In the genomic region with DNA sequence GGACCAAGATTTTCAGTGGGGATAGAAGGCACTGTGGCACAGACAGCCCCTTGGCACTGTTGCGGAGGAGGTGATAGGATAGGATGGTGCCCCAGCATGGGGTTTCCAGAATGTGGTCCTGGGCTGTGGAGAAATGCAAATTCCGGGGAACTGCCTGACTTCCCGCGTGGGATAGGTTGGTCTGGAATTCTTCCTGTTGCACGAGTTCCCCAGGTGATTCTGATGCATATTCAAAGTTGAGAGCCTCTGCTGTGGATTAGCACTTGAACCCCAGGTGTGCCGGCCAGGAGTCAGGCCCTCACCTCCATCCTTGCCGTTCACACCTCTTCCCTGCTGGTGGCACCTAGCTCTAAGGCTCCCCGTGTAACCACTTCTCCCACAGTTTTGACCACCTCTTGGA, we compare ENCODE assay signal across 18 cellular contexts. TPM values are rescaled to one million over a fixed set of nuclear protein-coding genes. Genes with fewer than 3 reads are reported as not detected.
A peak's percentile ranks its signal among the peaks of the same experiment; 100 is the strongest.
DNase-seq lines count a peak whose midpoint lies in the region; ATAC-seq and TF ChIP-seq lines count a peak whose summit lies in the region.
"Had no signal": no experiment of that assay in that cellular context is flagged by ENCODE, and none has a peak within 500 bp of the region (broad histone marks: within the 10 kb centered on the region; RNA-seq: fewer than 3 reads in every experiment).

No MANE protein-coding gene starts in this region.

- H3K79me2 ChIP-seq in osteoblast (ENCODE audit: insufficient read depth, low read length) = peaks cover 80% of the 10 kb centered on the region

- H3K27ac ChIP-seq in ascending aorta (no peak overlapping the region), osteoblast (ENCODE audit: low read depth, low read length) (no peak overlapping the region)

- H3K4me3 Mint-ChIP-seq in activated T-cell treated with anti-CD3 and anti-CD28 coated beads, Interleukin-2, amount 50 U/mL, for 24 hours = no peak overlapping the region
- no peak overlapping the region for H3K4me3 Mint-ChIP-seq in activated T-cell treated with anti-CD3 and anti-CD28 coated beads, Interleukin-2, amount 50 U/mL, for 4 hours
- H3K4me3 Mint-ChIP-seq in T-helper 17 cell (peak overlapping the region; percentile 69), progenitor cell of endocrine pancreas (ENCODE audit: low read depth) (no peak overlapping the region)
- peak overlapping the region; percentile 73 for H3K4me3 Mint-ChIP-seq in central memory CD8-positive, alpha-beta T cell
- H3K4me3 Mint-ChIP-seq: brain had no signal

- peaks cover 2 to 20% of the 10 kb centered on the region in 2 donors for H3K4me1 ChIP-seq in ascending aorta
- H3K4me1 ChIP-seq in osteoblast (ENCODE audit: insufficient read depth, low read length) = peaks cover 10% of the 10 kb centered on the region

- intact Hi-C loops in ascending aorta (cut with DNase I) = no loop called here

- H3K27me3 ChIP-seq in ascending aorta (no peaks in the 10 kb centered on the region), osteoblast (ENCODE audit: insufficient read depth, low read length) (no peaks in the 10 kb centered on the region)
- H3K27me3 ChIP-seq: upper lobe of left lung had no signal

- peaks cover 97% of the 10 kb centered on the region for H3K4me1 Mint-ChIP-seq in activated T-cell treated with anti-CD3 and anti-CD28 coated beads, Interleukin-2, amount 50 U/mL, for 24 hours (ENCODE audit: low read depth)
- peaks cover 96% of the 10 kb centered on the region for H3K4me1 Mint-ChIP-seq in activated T-cell treated with anti-CD3 and anti-CD28 coated beads, Interleukin-2, amount 50 U/mL, for 4 hours (ENCODE audit: low read depth)
- H3K4me1 Mint-ChIP-seq in T-helper 17 cell (peaks cover 61% of the 10 kb centered on the region), progenitor cell of endocrine pancreas (ENCODE audit: low read depth) (peaks cover 20% of the 10 kb centered on the region)
- H3K4me1 Mint-ChIP-seq in central memory CD8-positive, alpha-beta T cell = peaks cover 86% of the 10 kb centered on the region

- peaks cover 44% of the 10 kb centered on the region for H4K20me1 ChIP-seq in osteoblast (ENCODE audit: insufficient read depth, low read length)

- no peaks in the 10 kb centered on the region for H3K36me3 ChIP-seq in ascending aorta
- no peaks in the 10 kb centered on the region for H3K36me3 ChIP-seq in osteoblast (ENCODE audit: insufficient read depth, low read length)

- no peak overlapping the region for H2AFZ ChIP-seq in osteoblast (ENCODE audit: low read length)

- TF ChIP-seq CTCF in progenitor cell of endocrine pancreas (IDR thresholded peaks at IDR 0.05; ENCODE audit: unreplicated experiment) = no peak
- no peak for TF ChIP-seq CTCF in ascending aorta (IDR thresholded peaks at IDR 0.05)
- no peak for TF ChIP-seq CTCF in osteoblast (IDR thresholded peaks at IDR 0.05; ENCODE audit: extremely low read depth, low read depth, low read length)

- no peak for ATAC-seq in activated T-cell treated with anti-CD3 and anti-CD28 coated beads, Interleukin-2, amount 50 U/mL, for 4 hours
- ATAC-seq in T-helper 17 cell = no peak
- no peak for ATAC-seq in central memory CD8-positive, alpha-beta T cell (replicated peaks; ENCODE audit: extremely low read depth, poor library complexity, severe bottlenecking)
- ATAC-seq: HCT116, left cardiac atrium had no signal

- H3K4me2 ChIP-seq in osteoblast (ENCODE audit: insufficient read depth, low read length) = no peak overlapping the region

- peak; percentile 28 for DNase-seq in activated T-cell treated with anti-CD3 and anti-CD28 coated beads, Interleukin-2, amount 50 U/mL, for 24 hours
- no peak for DNase-seq in activated T-cell treated with anti-CD3 and anti-CD28 coated beads, Interleukin-2, amount 50 U/mL, for 4 hours
- DNase-seq in T-helper 17 cell = no peak
- no peak for DNase-seq in central memory CD8-positive, alpha-beta T cell (ENCODE audit: low spot score in 2 of 2)
- DNase-seq in progenitor cell of endocrine pancreas (ENCODE audit: low spot score, unreplicated experiment) = no peak
- no peak for DNase-seq in ascending aorta (ENCODE audit: low spot score in 2 of 2)
- DNase-seq in ACHN = no peak
- DNase-seq in osteoblast (ENCODE audit: insufficient read length, low spot score, missing footprints) = no peak
- DNase-seq: activated gamma-delta T cell, COR-L47, erythroblast, left cardiac atrium, midbrain, NCI-H748 treated with DMSO at 0.1 percent for 48 hours, T-helper 9 cell, upper lobe of left lung had no signal

- H3K9me3 Mint-ChIP-seq in activated T-cell treated with anti-CD3 and anti-CD28 coated beads, Interleukin-2, amount 50 U/mL, for 24 hours = no peaks in the 10 kb centered on the region
- no peaks in the 10 kb centered on the region for H3K9me3 Mint-ChIP-seq in activated T-cell treated with anti-CD3 and anti-CD28 coated beads, Interleukin-2, amount 50 U/mL, for 4 hours
- no peaks in the 10 kb centered on the region for H3K9me3 Mint-ChIP-seq in central memory CD8-positive, alpha-beta T cell
- no peaks in the 10 kb centered on the region for H3K9me3 Mint-ChIP-seq in progenitor cell of endocrine pancreas (ENCODE audit: low read depth)

- H3K9me3 ChIP-seq in T-helper 17 cell (ENCODE audit: control insufficient read depth, low read length, poor library complexity, severe bottlenecking) (no peaks in the 10 kb centered on the region), ascending aorta (no peaks in the 10 kb centered on the region), osteoblast (ENCODE audit: low read depth, low read length) (no peaks in the 10 kb centered on the region)
- H3K9me3 ChIP-seq: upper lobe of left lung had no signal

- H3K36me3 Mint-ChIP-seq in activated T-cell treated with anti-CD3 and anti-CD28 coated beads, Interleukin-2, amount 50 U/mL, for 24 hours (ENCODE audit: low read depth) = peaks cover 75% of the 10 kb centered on the region
- H3K36me3 Mint-ChIP-seq in activated T-cell treated with anti-CD3 and anti-CD28 coated beads, Interleukin-2, amount 50 U/mL, for 4 hours (ENCODE audit: insufficient read depth) = peaks cover 18% of the 10 kb centered on the region
- H3K36me3 Mint-ChIP-seq in T-helper 17 cell (ENCODE audit: low read depth) = peaks cover 4% of the 10 kb centered on the region
- H3K36me3 Mint-ChIP-seq in central memory CD8-positive, alpha-beta T cell (ENCODE audit: insufficient read depth) = peaks cover 20% of the 10 kb centered on the region
- H3K36me3 Mint-ChIP-seq in progenitor cell of endocrine pancreas (ENCODE audit: insufficient read depth) = peaks cover 2% of the 10 kb centered on the region

- no peaks in the 10 kb centered on the region for H3K27me3 Mint-ChIP-seq in activated T-cell treated with anti-CD3 and anti-CD28 coated beads, Interleukin-2, amount 50 U/mL, for 24 hours
- no peaks in the 10 kb centered on the region for H3K27me3 Mint-ChIP-seq in activated T-cell treated with anti-CD3 and anti-CD28 coated beads, Interleukin-2, amount 50 U/mL, for 4 hours (ENCODE audit: low read depth)
- H3K27me3 Mint-ChIP-seq in T-helper 17 cell (no peaks in the 10 kb centered on the region), progenitor cell of endocrine pancreas (no peaks in the 10 kb centered on the region)
- H3K27me3 Mint-ChIP-seq in central memory CD8-positive, alpha-beta T cell = no peaks in the 10 kb centered on the region
- H3K27me3 Mint-ChIP-seq: brain had no signal

- no peak overlapping the region for H3K4me3 ChIP-seq in ascending aorta
- H3K4me3 ChIP-seq in osteoblast (ENCODE audit: insufficient read depth, low read length) = no peak overlapping the region
- H3K4me3 ChIP-seq: upper lobe of left lung had no signal

- in situ Hi-C loops in ACHN (cut with HindIII; ENCODE audit: low pct_ligation_motif_present, low pct_unique_long_range_greater_than_20kb, low sequenced_read_pairs) = no loop called here

- H3K27ac Mint-ChIP-seq in activated T-cell treated with anti-CD3 and anti-CD28 coated beads, Interleukin-2, amount 50 U/mL, for 24 hours = peak overlapping the region; percentile 94
- H3K27ac Mint-ChIP-seq in T-helper 17 cell = peak overlapping the region; percentile 99
- H3K27ac Mint-ChIP-seq in central memory CD8-positive, alpha-beta T cell (ENCODE audit: low read depth) = peak overlapping the region; percentile 94
- H3K27ac Mint-ChIP-seq in progenitor cell of endocrine pancreas = peak overlapping the region; percentile 40
- H3K27ac Mint-ChIP-seq: brain had no signal

RNA-seq across cellular contexts. Expression of gene NCK2, which starts 15.5 kb away (rescaled TPM):
- total RNA-seq in activated T-cell treated with anti-CD3 and anti-CD28 coated beads, Interleukin-2, amount 50 U/mL, for 4 hours = 10 to 100 TPM; 71.6 to 79.1 (median 73.5) TPM
- total RNA-seq in T-helper 17 cell = 100 to 1,000 TPM; 114 to 151 TPM
- total RNA-seq in progenitor cell of endocrine pancreas = 92.5 TPM in 2 replicates
- total RNA-seq in ascending aorta = 57.6 TPM
- total RNA-seq in osteoblast = 26.8 and 28.6 TPM in 2 replicates

Comparison
In these comparisons a context has a peak if more than half of its experiments do, and no peak if none do; other contexts are left out.
1. H3K27ac Mint-ChIP-seq: peak in every context shown above with its lines; median percentile 99 in T-helper 17 cell; 94 in activated T-cell treated with anti-CD3 and anti-CD28 coated beads, Interleukin-2, amount 50 U/mL, for 24 hours; 94 in central memory CD8-positive, alpha-beta T cell; 40 in progenitor cell of endocrine pancreas.
2. H3K4me3 Mint-ChIP-seq: peak in T-helper 17 cell (single experiment) and central memory CD8-positive, alpha-beta T cell (single experiment); none in activated T-cell treated with anti-CD3 and anti-CD28 coated beads, Interleukin-2, amount 50 U/mL, for 24 hours (single experiment), activated T-cell treated with anti-CD3 and anti-CD28 coated beads, Interleukin-2, amount 50 U/mL, for 4 hours (single experiment) and progenitor cell of endocrine pancreas (single experiment).